15 cellular contexts compared by ENCODE assay signal in the genomic region with DNA sequence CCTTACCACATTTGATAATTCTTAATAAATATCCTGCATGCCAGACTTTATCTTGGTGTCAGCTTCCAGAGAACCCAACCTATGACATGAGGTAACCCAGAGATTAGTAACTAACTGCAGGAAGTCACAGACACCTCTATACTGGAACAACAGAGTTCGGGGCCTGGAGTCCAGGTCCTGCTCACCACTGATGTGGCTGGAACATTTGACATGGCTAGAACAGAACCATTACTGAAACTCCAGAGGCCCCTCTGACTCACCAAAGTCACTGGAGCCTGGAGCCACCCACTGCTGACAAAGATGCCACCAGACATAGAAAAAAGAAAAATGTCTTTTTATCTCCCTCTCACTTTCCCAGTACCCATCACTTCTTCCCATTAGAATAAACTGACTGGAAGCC.
DNase-seq lines count a peak whose midpoint lies in the region; ATAC-seq lines count a peak whose summit lies in the region.
"Had no signal": no experiment of that assay in that cellular context is flagged by ENCODE, and none has a peak within 500 bp of the region (broad histone marks: within the 10 kb centered on the region; RNA-seq: fewer than 3 reads in every experiment).

No MANE protein-coding gene starts in this region.

- no peaks in the 10 kb centered on the region for H3K27me3 Mint-ChIP-seq in activated naive CD8-positive, alpha-beta T cell treated with anti-CD3 and anti-CD28 coated beads, Interleukin-2, amount 50 U/mL, for 24 hours

- DNase-seq in activated naive CD4-positive, alpha-beta T cell treated with Interleukin-2 at 50 U/mL for 16 hours: peak; percentile 55
- no peak for DNase-seq in activated naive CD4-positive, alpha-beta T cell (lab: John Stamatoyannopoulos, UW)
- peak; percentile 40 for DNase-seq in activated naive CD8-positive, alpha-beta T cell treated with anti-CD3 and anti-CD28 coated beads, Interleukin-2, amount 50 U/mL, for 24 hours
- DNase-seq in stimulated activated naive CD8-positive, alpha-beta T cell treated with anti-CD3 and anti-CD28 coated beads, Interleukin-15, Interleukin-2, amounts not matched to agents 100 U/mL and 50 U/mL, for 24 hours: peak; percentile 57
- DNase-seq in DMS53 (lab: John Stamatoyannopoulos, UW) (no peak), NCI-H345 treated with DMSO at 0.1 percent for 48 hours (lab: John Stamatoyannopoulos, UW; ENCODE audit: unreplicated experiment) (no peak), NCI-H128 (lab: John Stamatoyannopoulos, UW; ENCODE audit: unreplicated experiment) (no peak)
- DNase-seq: DMS 273 treated with DMSO at 0.1 percent for 48 hours, HCEC 1CT, Kasumi-1, NCI-H2029, occipital lobe had no signal

- no peaks in the 10 kb centered on the region for H3K9me3 Mint-ChIP-seq in activated naive CD8-positive, alpha-beta T cell treated with anti-CD3 and anti-CD28 coated beads, Interleukin-2, amount 50 U/mL, for 24 hours
- H3K9me3 Mint-ChIP-seq: central memory CD8-positive, alpha-beta T cell had no signal

- peak overlapping the region; percentile 52 for H3K4me3 Mint-ChIP-seq in activated naive CD8-positive, alpha-beta T cell treated with anti-CD3 and anti-CD28 coated beads, Interleukin-2, amount 50 U/mL, for 24 hours
- H3K4me3 Mint-ChIP-seq: central memory CD8-positive, alpha-beta T cell; T-helper 1 cell treated with Interleukin-12 subunit alpha and Interleukin-12 subunit beta and Interleukin-4 antibody, amounts not matched to agents 30 μg/mL and 1 μg/mL, for 36 hours had no signal

- no peaks in the 10 kb centered on the region for H3K36me3 Mint-ChIP-seq in activated naive CD8-positive, alpha-beta T cell treated with anti-CD3 and anti-CD28 coated beads, Interleukin-2, amount 50 U/mL, for 24 hours (ENCODE audit: low read depth)

- peak overlapping the region; percentile 90 for H3K27ac Mint-ChIP-seq in activated naive CD8-positive, alpha-beta T cell treated with anti-CD3 and anti-CD28 coated beads, Interleukin-2, amount 50 U/mL, for 24 hours
- H3K27ac Mint-ChIP-seq: T-helper 1 cell treated with Interleukin-12 subunit alpha and Interleukin-12 subunit beta and Interleukin-4 antibody, amounts not matched to agents 30 μg/mL and 1 μg/mL, for 36 hours had no signal

- ATAC-seq in HG03442 (IDR thresholded peaks at IDR 0.05; ENCODE audit: unreplicated experiment): peak; percentile 61
- ATAC-seq in activated naive CD8-positive, alpha-beta T cell treated with anti-CD3 and anti-CD28 coated beads, Interleukin-2, amount 50 U/mL, for 24 hours: peak; percentile 95
- ATAC-seq in stimulated activated naive CD8-positive, alpha-beta T cell treated with anti-CD3 and anti-CD28 coated beads, Interleukin-15, Interleukin-2, amounts not matched to agents 100 U/mL and 50 U/mL, for 24 hours: peak; percentile 93

- H3K4me1 Mint-ChIP-seq in activated naive CD8-positive, alpha-beta T cell treated with anti-CD3 and anti-CD28 coated beads, Interleukin-2, amount 50 U/mL, for 24 hours: peaks cover 68% of the 10 kb centered on the region
- H3K4me1 Mint-ChIP-seq: central memory CD8-positive, alpha-beta T cell had no signal

Comparison
In these comparisons a context has a peak if more than half of its experiments do, and no peak if none do; other contexts are left out.
1. DNase-seq: peak in activated naive CD4-positive, alpha-beta T cell treated with Interleukin-2 at 50 U/mL for 16 hours (single experiment), activated naive CD8-positive, alpha-beta T cell treated with anti-CD3 and anti-CD28 coated beads, Interleukin-2, amount 50 U/mL, for 24 hours (single experiment) and stimulated activated naive CD8-positive, alpha-beta T cell treated with anti-CD3 and anti-CD28 coated beads, Interleukin-15, Interleukin-2, amounts not matched to agents 100 U/mL and 50 U/mL, for 24 hours (single experiment); none in activated naive CD4-positive, alpha-beta T cell (0 of 4), DMS53 (single experiment), NCI-H345 treated with DMSO at 0.1 percent for 48 hours (single experiment) and NCI-H128 (single experiment).
2. Peak in every context shown above with its lines, with median percentiles within 50 percentile points of each other: ATAC-seq.